In genomic region chrX:39018526-39018925, GRCh38 we compare ENCODE assay signal across 28 cellular contexts.
"Had no signal": no experiment of that assay in that cellular context is flagged by ENCODE, and none has a peak within 500 bp of the region (broad histone marks: within the 10 kb centered on the region; RNA-seq: fewer than 3 reads in every experiment).

No MANE protein-coding gene starts in this region.

- H3K9me3 Mint-ChIP-seq: activated CD4-positive, alpha-beta T cell treated with anti-CD3 and anti-CD28 coated beads, Interleukin-2, amount 10 ng/mL, durations not matched to agents 7 days and 5 days; activated CD8-positive, alpha-beta T cell treated with anti-CD3 and anti-CD28 coated beads for 36 hours; activated naive CD4-positive, alpha-beta T cell treated with anti-CD3 and anti-CD28 coated beads, Interleukin-2, amount 50 U/mL, for 24 hours; activated T-helper 1 cell treated with anti-CD3 and anti-CD28 coated beads, Interleukin-12 subunit alpha, Interleukin-12 subunit beta, Interleukin-2, Interleukin-4 antibody, amounts not matched to agents 30 ng/mL and 10 ng/mL and 1 ng/mL, durations not matched to agents 14 hours and 24 hours and 36 hours; dendritic cell treated with granulocyte-macrophage colony-stimulating factor and Interleukin-4, amounts not matched to agents 40 ng/mL and 50 ng/mL, for 4 days; stimulated activated naive CD8-positive, alpha-beta T cell treated with anti-CD3 and anti-CD28 coated beads, Interleukin-15, Interleukin-2, amounts not matched to agents 100 ng/mL and 50 ng/mL, for 24 hours; T-helper 2 cell treated with Interferon-gamma antibody and Interleukin-4, amounts not matched to agents 5 μg/mL and 100 μg/mL, for 36 hours had no signal

- DNase-seq: activated CD4-positive, alpha-beta T cell treated with anti-CD3 and anti-CD28 coated beads, Interleukin-2, amount 10 ng/mL, durations not matched to agents 7 days and 5 days; activated CD4-positive, CD25-positive, alpha-beta regulatory T cell treated with anti-CD3 and anti-CD28 coated beads, Interleukin-2, amount 50 U/mL, for 72 hours; activated CD8-positive, alpha-beta memory T cell treated with anti-CD3 and anti-CD28 coated beads, Interleukin-2, amount 10 ng/mL, durations not matched to agents 7 days and 5 days; activated CD8-positive, alpha-beta T cell treated with anti-CD3 and anti-CD28 coated beads for 36 hours; activated gamma-delta T cell; anterior cingulate cortex; brain microvascular endothelial cell; caudate nucleus; effector CD4-positive, alpha-beta T cell; erythroblast; foreskin fibroblast; heart right ventricle; kidney; lower lobe of right lung; nephron progenitor cell; pancreas; psoas muscle; right cardiac atrium; stimulated activated CD4-positive, alpha-beta T cell treated with anti-CD3 and anti-CD28 coated beads, Interleukin-1b, Interleukin-23, amount 100 ng/mL, for 48 hours; WERI-Rb-1 had no signal

- H3K27me3 Mint-ChIP-seq: activated CD8-positive, alpha-beta memory T cell treated with anti-CD3 and anti-CD28 coated beads, Interleukin-2, amount 10 ng/mL, durations not matched to agents 7 days and 5 days; activated CD8-positive, alpha-beta T cell treated with anti-CD3 and anti-CD28 coated beads for 36 hours; activated naive CD4-positive, alpha-beta T cell treated with anti-CD3 and anti-CD28 coated beads, Interleukin-2, amount 50 U/mL, for 24 hours; dendritic cell treated with granulocyte-macrophage colony-stimulating factor and Interleukin-4, amounts not matched to agents 40 ng/mL and 50 ng/mL, for 4 days; stimulated activated naive CD8-positive, alpha-beta T cell treated with anti-CD3 and anti-CD28 coated beads, Interleukin-15, Interleukin-2, amounts not matched to agents 100 ng/mL and 50 ng/mL, for 24 hours had no signal

- H3K4me1 ChIP-seq: heart right ventricle, lower lobe of right lung, psoas muscle had no signal

- ATAC-seq: activated CD8-positive, alpha-beta memory T cell treated with anti-CD3 and anti-CD28 coated beads, Interleukin-2, amount 10 ng/mL, durations not matched to agents 7 days and 5 days; activated CD8-positive, alpha-beta T cell treated with anti-CD3 and anti-CD28 coated beads for 36 hours; heart right ventricle; left lobe of liver; lower lobe of right lung; psoas muscle; right cardiac atrium had no signal

- FAIRE-seq: kidney, pancreas, TTC549 had no signal

- H3K27me3 ChIP-seq: brain microvascular endothelial cell, tibial nerve had no signal

- H3K36me3 Mint-ChIP-seq: activated CD8-positive, alpha-beta memory T cell treated with anti-CD3 and anti-CD28 coated beads, Interleukin-2, amount 10 ng/mL, durations not matched to agents 7 days and 5 days; activated naive CD4-positive, alpha-beta T cell treated with anti-CD3 and anti-CD28 coated beads, Interleukin-2, amount 50 U/mL, for 24 hours had no signal

- H3K27ac Mint-ChIP-seq: activated CD4-positive, alpha-beta T cell treated with anti-CD3 and anti-CD28 coated beads, Interleukin-2, amount 10 ng/mL, durations not matched to agents 7 days and 5 days; activated CD8-positive, alpha-beta memory T cell treated with anti-CD3 and anti-CD28 coated beads, Interleukin-2, amount 10 ng/mL, durations not matched to agents 7 days and 5 days; activated CD8-positive, alpha-beta T cell treated with anti-CD3 and anti-CD28 coated beads for 36 hours; activated naive CD4-positive, alpha-beta T cell treated with anti-CD3 and anti-CD28 coated beads, Interleukin-2, amount 50 U/mL, for 24 hours; activated T-helper 1 cell treated with anti-CD3 and anti-CD28 coated beads, Interleukin-12 subunit alpha, Interleukin-12 subunit beta, Interleukin-2, Interleukin-4 antibody, amounts not matched to agents 30 ng/mL and 10 ng/mL and 1 ng/mL, durations not matched to agents 14 hours and 24 hours and 36 hours; dendritic cell treated with granulocyte-macrophage colony-stimulating factor and Interleukin-4, amounts not matched to agents 40 ng/mL and 50 ng/mL, for 4 days; stimulated activated naive CD8-positive, alpha-beta T cell treated with anti-CD3 and anti-CD28 coated beads, Interleukin-15, Interleukin-2, amounts not matched to agents 100 ng/mL and 50 ng/mL, for 24 hours; T-helper 2 cell treated with Interferon-gamma antibody and Interleukin-4, amounts not matched to agents 5 μg/mL and 100 μg/mL, for 36 hours had no signal

- H3K4me3 Mint-ChIP-seq: activated CD4-positive, alpha-beta T cell treated with anti-CD3 and anti-CD28 coated beads, Interleukin-2, amount 10 ng/mL, durations not matched to agents 7 days and 5 days; activated CD8-positive, alpha-beta memory T cell treated with anti-CD3 and anti-CD28 coated beads, Interleukin-2, amount 10 ng/mL, durations not matched to agents 7 days and 5 days; activated CD8-positive, alpha-beta T cell treated with anti-CD3 and anti-CD28 coated beads for 36 hours; activated naive CD4-positive, alpha-beta T cell treated with anti-CD3 and anti-CD28 coated beads, Interleukin-2, amount 50 U/mL, for 24 hours; activated T-helper 1 cell treated with anti-CD3 and anti-CD28 coated beads, Interleukin-12 subunit alpha, Interleukin-12 subunit beta, Interleukin-2, Interleukin-4 antibody, amounts not matched to agents 30 ng/mL and 10 ng/mL and 1 ng/mL, durations not matched to agents 14 hours and 24 hours and 36 hours; dendritic cell treated with granulocyte-macrophage colony-stimulating factor and Interleukin-4, amounts not matched to agents 40 ng/mL and 50 ng/mL, for 4 days; nephron progenitor cell; stimulated activated naive CD8-positive, alpha-beta T cell treated with anti-CD3 and anti-CD28 coated beads, Interleukin-15, Interleukin-2, amounts not matched to agents 100 ng/mL and 50 ng/mL, for 24 hours; T-helper 2 cell treated with Interferon-gamma antibody and Interleukin-4, amounts not matched to agents 5 μg/mL and 100 μg/mL, for 36 hours had no signal

- H3K27ac ChIP-seq: brain microvascular endothelial cell, heart right ventricle, lower lobe of right lung, psoas muscle, tibial nerve, WERI-Rb-1 had no signal

- H3K9me3 ChIP-seq: heart right ventricle, lower lobe of right lung, pancreas, psoas muscle, tibial nerve had no signal

- H3K36me3 ChIP-seq: brain microvascular endothelial cell, heart right ventricle, lower lobe of right lung, pancreas, tibial nerve, WERI-Rb-1 had no signal

- H3K4me3 ChIP-seq: heart right ventricle, lower lobe of right lung, pancreas, psoas muscle, tibial nerve had no signal

- H3K4me1 Mint-ChIP-seq: activated CD4-positive, alpha-beta T cell treated with anti-CD3 and anti-CD28 coated beads, Interleukin-2, amount 10 ng/mL, durations not matched to agents 7 days and 5 days; activated CD8-positive, alpha-beta memory T cell treated with anti-CD3 and anti-CD28 coated beads, Interleukin-2, amount 10 ng/mL, durations not matched to agents 7 days and 5 days; activated naive CD4-positive, alpha-beta T cell treated with anti-CD3 and anti-CD28 coated beads, Interleukin-2, amount 50 U/mL, for 24 hours had no signal
